In the genomic region with DNA sequence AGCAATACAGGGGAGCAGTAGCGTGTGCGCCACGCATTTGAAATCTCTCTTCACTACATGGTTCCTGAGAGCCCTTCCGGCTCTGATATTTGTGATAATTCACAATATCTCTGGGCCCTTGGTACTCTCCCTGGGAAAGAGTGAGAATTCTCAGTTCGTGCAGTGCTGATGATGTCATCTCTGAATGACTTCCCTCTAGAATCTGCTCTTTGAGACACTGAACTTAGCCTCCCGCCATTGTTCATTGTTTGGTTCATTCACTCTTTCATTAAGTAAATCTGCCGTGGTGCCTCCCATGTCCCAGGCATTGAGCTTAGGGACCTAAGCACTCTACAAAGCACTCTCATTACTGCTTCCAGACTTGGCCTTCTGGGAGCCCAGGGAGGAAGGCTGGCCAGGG, we compare ENCODE assay signal across 21 cellular contexts.
DNase-seq lines count a peak whose midpoint lies in the region; FAIRE-seq and TF ChIP-seq lines count a peak whose summit lies in the region.
"Had no signal": no experiment of that assay in that cellular context is flagged by ENCODE, and none has a peak within 500 bp of the region (broad histone marks: within the 10 kb centered on the region; RNA-seq: fewer than 3 reads in every experiment).

No MANE protein-coding gene starts in this region.

- intact Hi-C loops in esophagus squamous epithelium (cut with DNase I), result no loop called here

- no peaks in the 10 kb centered on the region for H4K20me1 ChIP-seq in astrocyte (ENCODE audit: insufficient read depth, low read length)

- no peak overlapping the region for H3K4me2 ChIP-seq in astrocyte (ENCODE audit: low read length)

- 87 to 91% methylated on average over 6 to 7 of the region's 7 CpGs for WGBS in esophagus squamous epithelium, 2 donors
- 82% methylated on average over 7 of the region's 7 CpGs for WGBS in suprapubic skin

- no peak overlapping the region for H2AFZ ChIP-seq in astrocyte (ENCODE audit: low read depth, low read length)

- H3K27me3 ChIP-seq in astrocyte (ENCODE audit: insufficient read depth, low read length) (no peaks in the 10 kb centered on the region), esophagus squamous epithelium (no peaks in the 10 kb centered on the region), mucosa of rectum (ENCODE audit: control insufficient read depth in 2 of 2, insufficient read depth in 2 of 2, low read length in 2 of 2) (no peaks in the 10 kb centered on the region), suprapubic skin (no peaks in the 10 kb centered on the region)

- no peaks in the 10 kb centered on the region for H3K79me2 ChIP-seq in astrocyte (ENCODE audit: insufficient read depth, low read length)

- H3K4me1 ChIP-seq in astrocyte (ENCODE audit: insufficient read depth, low read length), result no peaks in the 10 kb centered on the region
- H3K4me1 ChIP-seq in esophagus squamous epithelium, result peaks cover 0 to 71% (median 42%) of the 10 kb centered on the region in 3 donors
- peaks cover 0 to 9% of the 10 kb centered on the region in 2 donors for H3K4me1 ChIP-seq in mucosa of rectum (ENCODE audit: control insufficient read depth in 2 of 2, insufficient read depth in 2 of 2, low read length in 2 of 2)
- H3K4me1 ChIP-seq in suprapubic skin, result peaks cover 26% of the 10 kb centered on the region

- H3K9me3 ChIP-seq in astrocyte (ENCODE audit: insufficient read depth, low read depth, low read length) (no peaks in the 10 kb centered on the region), esophagus squamous epithelium (no peaks in the 10 kb centered on the region), mucosa of rectum (ENCODE audit: control insufficient read depth in 2 of 2, low read length in 2 of 2) (no peaks in the 10 kb centered on the region), suprapubic skin (no peaks in the 10 kb centered on the region)

- no peaks in the 10 kb centered on the region for H3K9me3 Mint-ChIP-seq in astrocyte (ENCODE audit: unreplicated experiment)
- H3K9me3 Mint-ChIP-seq: activated CD4-positive, alpha-beta memory T cell treated with anti-CD3 and anti-CD28 coated beads, Interleukin-2, amount 10 ng/mL, durations not matched to agents 7 days and 5 days; activated naive CD8-positive, alpha-beta T cell treated with anti-CD3 and anti-CD28 coated beads for 36 hours; activated T-cell treated with anti-CD3 and anti-CD28 coated beads, Interleukin-2, amount 50 U/mL, for 72 hours; central memory CD8-positive, alpha-beta T cell; immature natural killer cell had no signal

- H3K27me3 Mint-ChIP-seq in astrocyte (ENCODE audit: low read depth, unreplicated experiment), result peaks cover 5% of the 10 kb centered on the region
- H3K27me3 Mint-ChIP-seq: activated CD4-positive, alpha-beta memory T cell treated with anti-CD3 and anti-CD28 coated beads, Interleukin-2, amount 10 ng/mL, durations not matched to agents 7 days and 5 days; activated naive CD8-positive, alpha-beta T cell treated with anti-CD3 and anti-CD28 coated beads for 36 hours; central memory CD8-positive, alpha-beta T cell had no signal

- FAIRE-seq in astrocyte (lab: Jason Lieb, UNC), result no peak
- FAIRE-seq: frontal cortex, H1 had no signal

- H3K4me3 Mint-ChIP-seq in astrocyte (ENCODE audit: unreplicated experiment), result no peak overlapping the region
- H3K4me3 Mint-ChIP-seq: activated CD4-positive, alpha-beta memory T cell treated with anti-CD3 and anti-CD28 coated beads, Interleukin-2, amount 10 ng/mL, durations not matched to agents 7 days and 5 days; activated naive CD8-positive, alpha-beta T cell treated with anti-CD3 and anti-CD28 coated beads for 36 hours; activated T-cell treated with anti-CD3 and anti-CD28 coated beads, Interleukin-2, amount 50 U/mL, for 72 hours; central memory CD8-positive, alpha-beta T cell; immature natural killer cell had no signal

- TF ChIP-seq CTCF in astrocyte (IDR thresholded peaks at IDR 0.05; ENCODE audit: insufficient read depth, low read depth, low read length), result no peak
- no peak for TF ChIP-seq CTCF in esophagus squamous epithelium (IDR thresholded peaks at IDR 0.05)
- TF ChIP-seq CTCF in suprapubic skin (IDR thresholded peaks at IDR 0.05), result no peak

- H3K27ac ChIP-seq in astrocyte (ENCODE audit: low read depth, low read length), result no peak overlapping the region
- peak overlapping the region; percentile 57 to 91 (median 82) for H3K27ac ChIP-seq in esophagus squamous epithelium
- peak overlapping the region; percentile 50 to 71 for H3K27ac ChIP-seq in mucosa of rectum (ENCODE audit: low read depth in 2 of 2, low read length in 2 of 2)
- peak overlapping the region; percentile 12 for H3K27ac ChIP-seq in suprapubic skin
- H3K27ac ChIP-seq: WERI-Rb-1 had no signal

- H3K4me1 Mint-ChIP-seq in astrocyte (ENCODE audit: low read depth, unreplicated experiment), result peaks cover 6% of the 10 kb centered on the region
- H3K4me1 Mint-ChIP-seq: central memory CD8-positive, alpha-beta T cell; immature natural killer cell had no signal

- H3K27ac Mint-ChIP-seq in astrocyte (ENCODE audit: unreplicated experiment), result peak overlapping the region; percentile 31
- H3K27ac Mint-ChIP-seq: activated CD4-positive, alpha-beta memory T cell treated with anti-CD3 and anti-CD28 coated beads, Interleukin-2, amount 10 ng/mL, durations not matched to agents 7 days and 5 days; activated naive CD8-positive, alpha-beta T cell treated with anti-CD3 and anti-CD28 coated beads for 36 hours; activated T-cell treated with anti-CD3 and anti-CD28 coated beads, Interleukin-2, amount 50 U/mL, for 72 hours; immature natural killer cell had no signal

- DNase-seq in astrocyte (ENCODE audit: low read depth), result no peak
- DNase-seq in esophagus squamous epithelium (lab: John Stamatoyannopoulos, UW), result no peak
- no peak for DNase-seq in suprapubic skin (ENCODE audit: low spot score in 2 of 2)
- no peak for DNase-seq in HK-2 (ENCODE audit: unreplicated experiment)
- no peak for DNase-seq in hippocampal formation (lab: John Stamatoyannopoulos, UW)
- DNase-seq in stimulated activated CD4-positive, alpha-beta T cell treated with anti-CD3 and anti-CD28 coated beads, Interleukin-1b, Interleukin-23, amount 100 ng/mL, for 48 hours, result no peak
- DNase-seq in NCI-H526 treated with DMSO at 0.1 percent for 48 hours (lab: John Stamatoyannopoulos, UW), result no peak
- DNase-seq: activated CD4-positive, alpha-beta memory T cell treated with anti-CD3 and anti-CD28 coated beads, Interleukin-2, amount 10 ng/mL, durations not matched to agents 7 days and 5 days; activated naive CD8-positive, alpha-beta T cell treated with anti-CD3 and anti-CD28 coated beads for 36 hours; activated T-cell treated with anti-CD3 and anti-CD28 coated beads, Interleukin-2, amount 50 U/mL, for 72 hours; AML-193; DMS 273 treated with DMSO at 0.1 percent for 48 hours; immature natural killer cell; NCI-H1694; NCI-H345; NK-92 treated with Interleukin-12 subunit alpha and Interleukin-12 subunit beta, amount 100 ng/mL, for 24 hours; WERI-Rb-1 had no signal

- H3K9ac ChIP-seq in astrocyte (ENCODE audit: low read length), result no peak overlapping the region
- peak overlapping the region in 1 of 2 donors; percentile 8 for H3K9ac ChIP-seq in mucosa of rectum (ENCODE audit: low read depth in 1 of 2, low read length in 2 of 2)

- TF ChIP-seq POLR2A in esophagus squamous epithelium (IDR thresholded peaks at IDR 0.05) (no peak), suprapubic skin (IDR thresholded peaks at IDR 0.05) (no peak)

- TF ChIP-seq EP300 in suprapubic skin (IDR thresholded peaks at IDR 0.05), result no peak

- no peaks in the 10 kb centered on the region for H3K36me3 ChIP-seq in astrocyte (ENCODE audit: insufficient read depth, low read length)
- peaks cover 0 to 62% (median 0%) of the 10 kb centered on the region in 3 donors for H3K36me3 ChIP-seq in esophagus squamous epithelium
- H3K36me3 ChIP-seq in mucosa of rectum (ENCODE audit: control insufficient read depth in 2 of 2, insufficient read depth in 2 of 2, low read length in 2 of 2), result peaks cover 23 to 26% of the 10 kb centered on the region in 2 donors
- H3K36me3 ChIP-seq in suprapubic skin, result peaks cover 4% of the 10 kb centered on the region
- H3K36me3 ChIP-seq: WERI-Rb-1 had no signal

- H3K4me3 ChIP-seq in astrocyte (ENCODE audit: insufficient read depth, low read depth, low read length) (no peak overlapping the region), esophagus squamous epithelium (no peak overlapping the region), mucosa of rectum (ENCODE audit: low read length in 2 of 2) (no peak overlapping the region), suprapubic skin (no peak overlapping the region)

- peaks cover 13% of the 10 kb centered on the region for H3K36me3 Mint-ChIP-seq in astrocyte (ENCODE audit: low read depth, unreplicated experiment)
- H3K36me3 Mint-ChIP-seq: immature natural killer cell had no signal
